Comparison of ENCODE assay signal across 1 cellular context in genomic region chr14:77088645-77089044, GRCh38.
TF ChIP-seq lines count a peak whose summit lies in the region.

No MANE protein-coding gene starts in this region.

TF ChIP-seq in GM23338, 12 proteins besides CTCF, POLR2A, EP300 and RAD21 (continued from another document):
- no peak for TF ChIP-seq JUNB (IDR thresholded peaks at IDR 0.05; ENCODE audit: unreplicated experiment)
- no peak for TF ChIP-seq EZH2 (IDR thresholded peaks at IDR 0.05; ENCODE audit: low read depth, unreplicated experiment)
- TF ChIP-seq REST (IDR thresholded peaks at IDR 0.05; ENCODE audit: unreplicated experiment), result no peak
- no peak for TF ChIP-seq ZNF462 (CRISPR knock-in tag; IDR thresholded peaks at IDR 0.05)
- TF ChIP-seq EZH2phosphoT487 (IDR thresholded peaks at IDR 0.05; ENCODE audit: unreplicated experiment), result no peak
TF ChIP-seq in GM23338: peak in this region for 0.
